In genomic region chr6:38650207-38650752, GRCh38 we compare ENCODE assay signal across 20 cellular contexts. TPM values are rescaled to one million over a fixed set of nuclear protein-coding genes. Genes with fewer than 3 reads are reported as not detected.
DNase-seq lines count a peak whose midpoint lies in the region; ATAC-seq, FAIRE-seq and TF ChIP-seq lines count a peak whose summit lies in the region.
"Had no signal": no experiment of that assay in that cellular context is flagged by ENCODE, and none has a peak within 500 bp of the region (broad histone marks: within the 10 kb centered on the region; RNA-seq: fewer than 3 reads in every experiment).

No MANE protein-coding gene starts in this region.

- no peak overlapping the region for H3K27ac ChIP-seq in K562 (ENCODE audit: extremely low read depth, low read depth, low read length)
- H3K27ac ChIP-seq: 22Rv1; A549; BLaER1 treated with 17β-estradiol and CSF1 and Interleukin-3, amounts not matched to agents 10 nM and 100 nM; C4-2B had no signal

- no peak overlapping the region for H3K27ac Mint-ChIP-seq in activated CD4-positive, alpha-beta T cell treated with anti-CD3 and anti-CD28 coated beads for 36 hours
- H3K27ac Mint-ChIP-seq: B cell; CD4-positive, alpha-beta T cell; CD8-positive, alpha-beta T cell had no signal

- H3K27me3 Mint-ChIP-seq in activated CD4-positive, alpha-beta T cell treated with anti-CD3 and anti-CD28 coated beads for 36 hours: no peaks in the 10 kb centered on the region
- H3K27me3 Mint-ChIP-seq: B cell; CD4-positive, alpha-beta T cell had no signal

- peaks cover 9% of the 10 kb centered on the region in 2 experiments for H3K27me3 ChIP-seq in K562 (ENCODE audit: control insufficient read depth in 2 of 2, insufficient read depth in 2 of 2, low read length in 2 of 2)
- H3K27me3 ChIP-seq: BLaER1 treated with 17β-estradiol and CSF1 and Interleukin-3, amounts not matched to agents 10 nM and 100 nM had no signal

- no TSS peak for BruUV-seq in K562 (replicated peaks; lab: Mats Ljungman, UMichigan)

- TF ChIP-seq EP300 in K562 (IDR thresholded peaks at IDR 0.05; ENCODE audit: low read length): no peak

- no peaks in the 10 kb centered on the region for H3K9me1 ChIP-seq in K562 (ENCODE audit: control insufficient read depth, insufficient read depth, low read length)

- no peaks in the 10 kb centered on the region for H3K4me1 Mint-ChIP-seq in activated CD4-positive, alpha-beta T cell treated with anti-CD3 and anti-CD28 coated beads for 36 hours
- H3K4me1 Mint-ChIP-seq: B cell had no signal

- H3K9ac ChIP-seq in K562 (ENCODE audit: insufficient read depth in 1 of 2, low read depth in 2 of 2, low read length in 2 of 2): no peak overlapping the region
- H3K9ac ChIP-seq: BLaER1 treated with 17β-estradiol and CSF1 and Interleukin-3, amounts not matched to agents 10 nM and 100 nM had no signal

- WGBS in K562 (ENCODE audit: insufficient coverage, low coverage, missing lambda C conversion rate): 0% methylated on average over 5 of the region's 5 CpGs

- TF ChIP-seq CTCF in K562 (IDR thresholded peaks at IDR 0.05 in 2 of 3, conservative IDR thresholded peaks at IDR 0.05 in 1 of 3; ENCODE audit: insufficient read depth in 2 of 3, low read depth in 1 of 3, low read length in 3 of 3): no peak

- H3K4me3 ChIP-seq in K562: no peak overlapping the region
- H3K4me3 ChIP-seq: A549; BLaER1 treated with 17β-estradiol and CSF1 and Interleukin-3, amounts not matched to agents 10 nM and 100 nM had no signal

- in situ Hi-C loops in K562 (cut with MboI): no loop called here

- intact Hi-C loops in activated CD4-positive, alpha-beta T cell treated with anti-CD3 and anti-CD28 coated beads for 36 hours (cut with DNase I, micrococcal nuclease): no loop called here
- intact Hi-C loops in K562 (cut with micrococcal nuclease): no loop called here

- H3K4me2 ChIP-seq in K562 (ENCODE audit: insufficient read depth, low read length): no peak overlapping the region
- H3K4me2 ChIP-seq: A549; BLaER1 treated with 17β-estradiol and CSF1 and Interleukin-3, amounts not matched to agents 10 nM and 100 nM had no signal

- no peak for TF ChIP-seq RAD21 in K562 (CRISPR knock-in tag; conservative IDR thresholded peaks at IDR 0.05 in 1 of 2, IDR thresholded peaks at IDR 0.05 in 1 of 2)

- no peak for TF ChIP-seq POLR2A in H54 (IDR thresholded peaks at IDR 0.05; ENCODE audit: low read depth, low read length)
- no peak for TF ChIP-seq POLR2A in K562 (conservative IDR thresholded peaks at IDR 0.05)

- POLR2A ChIA-PET in activated CD4-positive, alpha-beta T cell treated with anti-CD3 and anti-CD28 coated beads for 36 hours (lab: Charles Lee): no interaction called here
- POLR2A ChIA-PET in K562 (lab: Yijun Ruan, JAX): no interaction called here

- H3K9me3 ChIP-seq in K562 (replicated peaks; ENCODE audit: control insufficient read depth, insufficient read depth, low read depth, low read length): no peaks in the 10 kb centered on the region; the same call in 1 of the 2 replicates
- H3K9me3 ChIP-seq: A549; BLaER1 treated with 17β-estradiol and CSF1 and Interleukin-3, amounts not matched to agents 10 nM and 100 nM had no signal

- no peaks in the 10 kb centered on the region for H3K36me3 ChIP-seq in K562 (ENCODE audit: control insufficient read depth, insufficient read depth, low read length)
- H3K36me3 ChIP-seq: BLaER1 treated with 17β-estradiol and CSF1 and Interleukin-3, amounts not matched to agents 10 nM and 100 nM had no signal

- H4K20me1 ChIP-seq in K562 (replicated peaks; ENCODE audit: control insufficient read depth, insufficient read depth, low read length): no peaks in the 10 kb centered on the region
- H4K20me1 ChIP-seq: BLaER1 treated with 17β-estradiol and CSF1 and Interleukin-3, amounts not matched to agents 10 nM and 100 nM had no signal

- FAIRE-seq in H54 (lab: Jason Lieb, UNC) (peak; percentile 36), K562 (lab: Jason Lieb, UNC) (no peak), GM19239 (lab: Jason Lieb, UNC) (no peak)
- FAIRE-seq: A549, D721Med, G401.6, GM12891 had no signal

- no peak for DNase-seq in activated CD4-positive, alpha-beta T cell treated with anti-CD3 and anti-CD28 coated beads for 36 hours
- no peak for DNase-seq in activated CD4-positive, alpha-beta T cell treated with anti-CD3 and anti-CD28 coated beads for 4 hours
- DNase-seq in H54 (ENCODE audit: insufficient read length, low spot score) (no peak), K562 (ENCODE audit: extremely low read depth in 1 of 4, low spot score in 3 of 4) (no peak), GM19239 (ENCODE audit: insufficient read length, low spot score) (no peak)
- DNase-seq: AML-193; Caco-2; Calu3; CD4-positive, alpha-beta T cell; CD8-positive, alpha-beta T cell; DMS79 treated with DMSO at 0.1 percent for 48 hours; GF-D8 had no signal

- H2AFZ ChIP-seq in K562 (ENCODE audit: low read depth, low read length): no peak overlapping the region

- no peaks in the 10 kb centered on the region for H3K9me3 Mint-ChIP-seq in activated CD4-positive, alpha-beta T cell treated with anti-CD3 and anti-CD28 coated beads for 36 hours (ENCODE audit: low read depth)
- H3K9me3 Mint-ChIP-seq: CD4-positive, alpha-beta T cell; CD8-positive, alpha-beta T cell had no signal

- no peaks in the 10 kb centered on the region for H3K4me1 ChIP-seq in K562 (replicated peaks in 1 of 2; ENCODE audit: control insufficient read depth in 2 of 2, insufficient read depth in 2 of 2, low read length in 2 of 2)
- H3K4me1 ChIP-seq: A549; BLaER1 treated with 17β-estradiol and CSF1 and Interleukin-3, amounts not matched to agents 10 nM and 100 nM; Caco-2 had no signal

- no peaks in the 10 kb centered on the region for H3K79me2 ChIP-seq in K562 (ENCODE audit: control insufficient read depth, insufficient read depth, low read length)

- ATAC-seq in activated CD4-positive, alpha-beta T cell treated with anti-CD3 and anti-CD28 coated beads for 36 hours: peak; percentile 42
- no peak for ATAC-seq in K562
- ATAC-seq: A549; CD8-positive, alpha-beta T cell had no signal

- no peak overlapping the region for H3K4me3 Mint-ChIP-seq in activated CD4-positive, alpha-beta T cell treated with anti-CD3 and anti-CD28 coated beads for 36 hours
- H3K4me3 Mint-ChIP-seq: B cell; CD4-positive, alpha-beta T cell; CD8-positive, alpha-beta T cell had no signal

- CTCF ChIA-PET in activated CD4-positive, alpha-beta T cell treated with anti-CD3 and anti-CD28 coated beads for 36 hours (lab: Charles Lee): interaction anchor here (1.0 kb wide), 1 partner anchor 21 kb away, joined by 3 read pairs; no protein-coding TSS in a partner anchor
- CTCF ChIA-PET in K562 (lab: Yijun Ruan, JAX; ENCODE audit: low intra/inter-chr PET ratio): no interaction called here

- H3K36me3 Mint-ChIP-seq in activated CD4-positive, alpha-beta T cell treated with anti-CD3 and anti-CD28 coated beads for 36 hours (ENCODE audit: low read depth): peaks cover 5% of the 10 kb centered on the region

TF ChIP-seq in K562, 482 proteins besides CTCF, POLR2A, EP300 and RAD21 (continues in another document):
- no peak for TF ChIP-seq NFIC (IDR thresholded peaks at IDR 0.05)

RNA-seq across cellular contexts. Expression of gene BTBD9, which starts 10.6 kb away (rescaled TPM):
- total RNA-seq in activated CD4-positive, alpha-beta T cell treated with anti-CD3 and anti-CD28 coated beads for 36 hours: 10 to 100 TPM in 1 of 2 experiments, 1 to 10 TPM in 1; 8.2 to 12.2 TPM
- 11.1 and 16.4 TPM in 2 replicates for total RNA-seq in K562 (2011; cell fraction: chromatin; rRNA removed; ENCODE audit: low replicate concordance)
- 1.8 and 4.7 TPM in 2 replicates for total RNA-seq in K562 (2011; cell fraction: nucleolus; rRNA removed)
- 4.4 and 5.3 TPM in 2 replicates for total RNA-seq in K562 (2011; cell fraction: nucleoplasm; rRNA removed)
- total RNA-seq in K562 (2014; rRNA removed): 0.36 and 0.53 TPM in 2 replicates
- total RNA-seq in K562 (2014; rRNA removed; fragmentation: Illumina TruSeq; extraction: Trizol): 1.0 and 1.1 TPM in 2 replicates
- total RNA-seq in K562 (2015; rRNA removed; fragmentation: Illumina TruSeq; extraction: Trizol): 0.72 and 1.1 TPM in 2 replicates
- total RNA-seq in K562 (2021): 0.83 and 1.5 TPM in 2 replicates
- polyA plus RNA-seq in K562 (2011; rRNA removed): 1.0 and 1.6 TPM in 2 replicates
- polyA plus RNA-seq in K562 (2011; cell fraction: cytosol; rRNA removed): 0.37 and 0.65 TPM in 2 replicates
- polyA plus RNA-seq in K562 (2011; cell fraction: nucleus; rRNA removed): 1.6 and 2.0 TPM in 2 replicates
- polyA plus RNA-seq in K562 (2012): 0.66 and 1.6 TPM in 2 replicates
- 0.48 and 0.56 TPM in 2 replicates for polyA plus RNA-seq in K562 (2014; fragmentation: Illumina TruSeq; extraction: Trizol)
- polyA plus RNA-seq in K562 (2014; fragmentation: Nextera tagmentation; extraction: Ambion mirVana): under 1 TPM; 0.08 to 0.10 TPM
- polyA plus RNA-seq in K562 (2014; rRNA removed): 0.58 and 1.4 TPM in 2 replicates
- polyA minus RNA-seq in K562 (2011; rRNA and poly(A)+ RNA removed): 6.7 and 7.7 TPM in 2 replicates
- 0.67 and 1.1 TPM in 2 replicates for polyA minus RNA-seq in K562 (2011; cell fraction: cytosol; rRNA and poly(A)+ RNA removed)
- polyA minus RNA-seq in K562 (2011; cell fraction: nucleus; rRNA and poly(A)+ RNA removed): 4.3 and 6.8 TPM in 2 replicates

RNA-seq across cellular contexts. Expression of gene GLO1, which starts 52.7 kb away (rescaled TPM):
- 100 to 1,000 TPM; 150 to 152 TPM for total RNA-seq in activated CD4-positive, alpha-beta T cell treated with anti-CD3 and anti-CD28 coated beads for 36 hours
- total RNA-seq in K562 (2011; cell fraction: chromatin; rRNA removed; ENCODE audit: low replicate concordance): 16.7 and 46.2 TPM in 2 replicates
- total RNA-seq in K562 (2011; cell fraction: nucleolus; rRNA removed): 17.6 and 18.0 TPM in 2 replicates
- total RNA-seq in K562 (2011; cell fraction: nucleoplasm; rRNA removed): 33.9 and 56.4 TPM in 2 replicates
- 185 and 193 TPM in 2 replicates for total RNA-seq in K562 (2014; rRNA removed)
- 268 and 311 TPM in 2 replicates for total RNA-seq in K562 (2014; rRNA removed; fragmentation: Illumina TruSeq; extraction: Trizol)
- 234 and 252 TPM in 2 replicates for total RNA-seq in K562 (2015; rRNA removed; fragmentation: Illumina TruSeq; extraction: Trizol)
- 171 and 173 TPM in 2 replicates for total RNA-seq in K562 (2021)
- polyA plus RNA-seq in K562 (2011; rRNA removed): 253 and 331 TPM in 2 replicates
- polyA plus RNA-seq in K562 (2011; cell fraction: cytosol; rRNA removed): 80.9 and 156 TPM in 2 replicates
- polyA plus RNA-seq in K562 (2011; cell fraction: nucleus; rRNA removed): 32.5 and 59.8 TPM in 2 replicates
- polyA plus RNA-seq in K562 (2012): 153 and 176 TPM in 2 replicates
- polyA plus RNA-seq in K562 (2014; fragmentation: Illumina TruSeq; extraction: Trizol): 239 and 261 TPM in 2 replicates
- 100 to 1,000 TPM; 155 to 203 TPM for polyA plus RNA-seq in K562 (2014; fragmentation: Nextera tagmentation; extraction: Ambion mirVana)
- 201 and 204 TPM in 2 replicates for polyA plus RNA-seq in K562 (2014; rRNA removed)
- polyA minus RNA-seq in K562 (2011; rRNA and poly(A)+ RNA removed): 172 and 181 TPM in 2 replicates
- 71.5 and 91.3 TPM in 2 replicates for polyA minus RNA-seq in K562 (2011; cell fraction: cytosol; rRNA and poly(A)+ RNA removed)
- 11.7 and 30.0 TPM in 2 replicates for polyA minus RNA-seq in K562 (2011; cell fraction: nucleus; rRNA and poly(A)+ RNA removed)
